In genomic region chr1:46039571-46040052, GRCh38 we compare ENCODE assay signal across 12 cellular contexts.
DNase-seq lines count a peak whose midpoint lies in the region; ATAC-seq and TF ChIP-seq lines count a peak whose summit lies in the region.
"Had no signal": no experiment of that assay in that cellular context is flagged by ENCODE, and none has a peak within 500 bp of the region (broad histone marks: within the 10 kb centered on the region; RNA-seq: fewer than 3 reads in every experiment).

No MANE protein-coding gene starts in this region.

- H3K4me3 ChIP-seq in BE2C (ENCODE audit: low read depth, low read length) (no peak overlapping the region), LNCaP clone FGC (ENCODE audit: low read depth, low read length) (no peak overlapping the region), adrenal gland (no peak overlapping the region), left ventricle myocardium inferior (no peak overlapping the region)

- intact Hi-C loops in adrenal gland (cut with DNase I), result loop anchor here in 1 of 2 donors (5.0 kb wide), 1 partner anchor 93 kb away; the partner anchor contains the start of gene PIK3R3
- intact Hi-C loops in left ventricle myocardium inferior (cut with micrococcal nuclease), result no loop called here
- intact Hi-C loops in activated CD4-positive, alpha-beta T cell treated with anti-CD3 and anti-CD28 coated beads for 36 hours (cut with DNase I, micrococcal nuclease), result no loop called here

- no peaks in the 10 kb centered on the region for H3K4me1 Mint-ChIP-seq in activated CD4-positive, alpha-beta T cell treated with anti-CD3 and anti-CD28 coated beads for 36 hours

- H3K27me3 ChIP-seq in BE2C (no peaks in the 10 kb centered on the region), adrenal gland (no peaks in the 10 kb centered on the region), left ventricle myocardium inferior (ENCODE audit: low read depth) (no peaks in the 10 kb centered on the region)

- peak; percentile 16 for DNase-seq in BE2C
- DNase-seq in LNCaP clone FGC (ENCODE audit: low read depth), result peak; percentile 63
- DNase-seq in adrenal gland, result peak in 6 of 7 donors; percentile 47 to 80 (median 66)
- no peak for DNase-seq in left ventricle myocardium inferior
- no peak for DNase-seq in activated CD4-positive, alpha-beta T cell treated with anti-CD3 and anti-CD28 coated beads for 36 hours
- no peak for DNase-seq in stimulated activated naive CD8-positive, alpha-beta T cell treated with anti-CD3 and anti-CD28 coated beads, Interleukin-15, Interleukin-2, amounts not matched to agents 100 U/mL and 50 U/mL, for 24 hours
- DNase-seq in HuH-7.5 (ENCODE audit: low spot score), result no peak
- DNase-seq: COR-L47; erythroblast; naive thymus-derived CD4-positive, alpha-beta T cell had no signal

- no peak for ATAC-seq in activated CD4-positive, alpha-beta T cell treated with anti-CD3 and anti-CD28 coated beads for 36 hours
- no peak for ATAC-seq in stimulated activated naive CD8-positive, alpha-beta T cell treated with anti-CD3 and anti-CD28 coated beads, Interleukin-15, Interleukin-2, amounts not matched to agents 100 U/mL and 50 U/mL, for 24 hours
- ATAC-seq in HG02759 (IDR thresholded peaks at IDR 0.05; ENCODE audit: unreplicated experiment), result no peak
- ATAC-seq: naive thymus-derived CD4-positive, alpha-beta T cell had no signal

- WGBS in adrenal gland, 4 donors, result 31 to 44% (median 42%) methylated on average over 4 of the region's 4 CpGs

- no peaks in the 10 kb centered on the region for H3K27me3 Mint-ChIP-seq in activated CD4-positive, alpha-beta T cell treated with anti-CD3 and anti-CD28 coated beads for 36 hours

- H3K27ac ChIP-seq in adrenal gland, result peak overlapping the region in 2 of 5 donors; percentile 23 to 43
- H3K27ac ChIP-seq in left ventricle myocardium inferior (replicated peaks), result peak overlapping the region; percentile 69

- POLR2A ChIA-PET in activated CD4-positive, alpha-beta T cell treated with anti-CD3 and anti-CD28 coated beads for 36 hours (lab: Charles Lee), result no interaction called here

- H3K36me3 ChIP-seq in BE2C (no peaks in the 10 kb centered on the region; the same call in none of the 2 replicates), adrenal gland (replicated peaks in 1 of 2) (no peaks in the 10 kb centered on the region), left ventricle myocardium inferior (peaks cover 46% of the 10 kb centered on the region)

- H3K4me3 Mint-ChIP-seq in activated CD4-positive, alpha-beta T cell treated with anti-CD3 and anti-CD28 coated beads for 36 hours, result no peak overlapping the region
- H3K4me3 Mint-ChIP-seq: activated T-helper 1 cell treated with anti-CD3 and anti-CD28 coated beads, Interleukin-12 subunit alpha, Interleukin-12 subunit beta, Interleukin-2, Interleukin-4 antibody, amounts not matched to agents 30 ng/mL and 10 ng/mL and 1 ng/mL, durations not matched to agents 14 hours and 24 hours and 36 hours; naive thymus-derived CD4-positive, alpha-beta T cell had no signal

- no peak for TF ChIP-seq CTCF in BE2C (IDR thresholded peaks at IDR 0.05; ENCODE audit: low read depth, low read length)
- TF ChIP-seq CTCF in LNCaP clone FGC (IDR thresholded peaks at IDR 0.05; ENCODE audit: control insufficient read depth, extremely low read depth, insufficient read depth), result no peak
- TF ChIP-seq CTCF in adrenal gland (IDR thresholded peaks at IDR 0.05), result no peak
- no peak for TF ChIP-seq CTCF in left ventricle myocardium inferior (IDR thresholded peaks at IDR 0.05; ENCODE audit: borderline replicate concordance)

- H3K36me3 Mint-ChIP-seq in activated CD4-positive, alpha-beta T cell treated with anti-CD3 and anti-CD28 coated beads for 36 hours (ENCODE audit: low read depth), result no peaks in the 10 kb centered on the region
- H3K36me3 Mint-ChIP-seq: naive thymus-derived CD4-positive, alpha-beta T cell had no signal

- H3K9me3 Mint-ChIP-seq in activated CD4-positive, alpha-beta T cell treated with anti-CD3 and anti-CD28 coated beads for 36 hours (ENCODE audit: low read depth), result no peaks in the 10 kb centered on the region
- H3K9me3 Mint-ChIP-seq: activated T-helper 1 cell treated with anti-CD3 and anti-CD28 coated beads, Interleukin-12 subunit alpha, Interleukin-12 subunit beta, Interleukin-2, Interleukin-4 antibody, amounts not matched to agents 30 ng/mL and 10 ng/mL and 1 ng/mL, durations not matched to agents 14 hours and 24 hours and 36 hours; naive thymus-derived CD4-positive, alpha-beta T cell had no signal

- TF ChIP-seq POLR2A in adrenal gland (IDR thresholded peaks at IDR 0.05), result no peak

- CTCF ChIA-PET in activated CD4-positive, alpha-beta T cell treated with anti-CD3 and anti-CD28 coated beads for 36 hours (lab: Charles Lee), result interaction anchor here (0.6 to 5.4 kb wide), 4 partner anchors 27 to 185 kb away, joined by 3 to 58 read pairs (median 21); no protein-coding TSS in a partner anchor

- H3K4me1 ChIP-seq in BE2C (no peaks in the 10 kb centered on the region), adrenal gland (replicated peaks in 1 of 2) (peaks cover 16 to 28% of the 10 kb centered on the region in 2 donors), left ventricle myocardium inferior (peaks cover 87% of the 10 kb centered on the region)

- no peak overlapping the region for H3K27ac Mint-ChIP-seq in activated CD4-positive, alpha-beta T cell treated with anti-CD3 and anti-CD28 coated beads for 36 hours
- H3K27ac Mint-ChIP-seq: activated T-helper 1 cell treated with anti-CD3 and anti-CD28 coated beads, Interleukin-12 subunit alpha, Interleukin-12 subunit beta, Interleukin-2, Interleukin-4 antibody, amounts not matched to agents 30 ng/mL and 10 ng/mL and 1 ng/mL, durations not matched to agents 14 hours and 24 hours and 36 hours; naive thymus-derived CD4-positive, alpha-beta T cell had no signal

- H3K9me3 ChIP-seq in BE2C, result no peaks in the 10 kb centered on the region
- H3K9me3 ChIP-seq in adrenal gland (replicated peaks in 1 of 3), result no peaks in the 10 kb centered on the region
- H3K9me3 ChIP-seq in left ventricle myocardium inferior (replicated peaks), result no peaks in the 10 kb centered on the region

Comparison
In these comparisons a context has a peak if more than half of its experiments do, and no peak if none do; other contexts are left out.
1. DNase-seq: peak in BE2C (single experiment), LNCaP clone FGC (single experiment) and adrenal gland (6 of 7); none in left ventricle myocardium inferior (single experiment), activated CD4-positive, alpha-beta T cell treated with anti-CD3 and anti-CD28 coated beads for 36 hours (single experiment), stimulated activated naive CD8-positive, alpha-beta T cell treated with anti-CD3 and anti-CD28 coated beads, Interleukin-15, Interleukin-2, amounts not matched to agents 100 U/mL and 50 U/mL, for 24 hours (single experiment) and HuH-7.5 (single experiment).